Comparison of ENCODE assay signal across 9 cellular contexts in the genomic region with DNA sequence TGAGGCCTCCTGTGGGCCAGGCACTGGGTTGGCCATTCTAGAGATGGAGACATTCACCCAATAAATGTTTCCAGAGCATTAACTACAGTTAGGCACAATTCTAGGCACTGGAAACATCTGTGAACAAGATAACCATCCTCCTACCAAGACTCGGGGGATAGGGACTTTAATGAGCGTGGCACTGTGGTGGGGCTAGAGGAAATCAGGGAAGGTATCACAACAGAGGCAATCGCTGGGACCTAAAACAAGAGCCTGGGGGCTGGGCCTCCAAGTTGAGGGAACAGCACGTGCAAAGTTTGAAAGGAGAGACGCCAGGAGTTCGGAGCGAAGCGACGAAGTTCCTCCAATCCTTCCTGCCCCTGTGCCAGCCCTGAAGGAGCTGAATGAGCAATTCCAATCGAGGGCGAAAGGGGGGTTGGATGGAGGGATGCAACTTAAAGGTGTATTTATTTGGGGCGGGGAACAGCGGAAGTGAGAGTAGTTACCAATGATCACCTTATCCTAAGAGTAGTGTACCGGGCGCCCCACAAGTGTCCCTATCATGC. TPM values are rescaled to one million over a fixed set of nuclear protein-coding genes. Genes with fewer than 3 reads are reported as not detected.
DNase-seq lines count a peak whose midpoint lies in the region; ATAC-seq and TF ChIP-seq lines count a peak whose summit lies in the region.
"Had no signal": no experiment of that assay in that cellular context is flagged by ENCODE, and none has a peak within 500 bp of the region (broad histone marks: within the 10 kb centered on the region; RNA-seq: fewer than 3 reads in every experiment).

No MANE protein-coding gene starts in this region.

- H3K27me3 ChIP-seq in right lobe of liver = no peaks in the 10 kb centered on the region

- DNase-seq in AG04449 (ENCODE audit: low read depth, low spot score) = no peak
- peak; percentile 8 for DNase-seq in HCEC 1CT
- DNase-seq in right lobe of liver = no peak
- DNase-seq in pons (ENCODE audit: low spot score) = no peak
- no peak for DNase-seq in NCI-H748 (lab: John Stamatoyannopoulos, UW; ENCODE audit: unreplicated experiment)

- POLR2A ChIA-PET in AG04449 (lab: Yijun Ruan, JAX) = interaction anchor here (1.2 to 1.4 kb wide), 2 partner anchors 26 to 317 kb away, joined by 3 to 4 read pairs; no protein-coding TSS in a partner anchor

- no peak for TF ChIP-seq POLR2A in right lobe of liver (IDR thresholded peaks at IDR 0.05)
- no peak for TF ChIP-seq POLR2A in GM18505 (IDR thresholded peaks at IDR 0.05; ENCODE audit: borderline replicate concordance, extremely low read depth, insufficient read depth, insufficient read length)

- H3K4me3 ChIP-seq in AG04449 (ENCODE audit: low read depth, low read length) (peak overlapping the region; percentile 77), right lobe of liver (peak overlapping the region; percentile 47 to 69 (median 56)), urinary bladder (ENCODE audit: low read depth, low read length) (peak overlapping the region; percentile 68)

- CTCF ChIA-PET in AG04449 (lab: Yijun Ruan, JAX) = interaction anchor here (0.6 to 1.3 kb wide), 4 partner anchors 15 to 78 kb away, joined by 3 to 5 read pairs (median 4); no protein-coding TSS in a partner anchor

- H3K9me3 ChIP-seq in right lobe of liver = no peaks in the 10 kb centered on the region

- H3K27ac ChIP-seq in angular gyrus (ENCODE audit: low read depth, low read length) = peak overlapping the region; percentile 84
- peak overlapping the region in 2 of 3 donors; percentile 60 to 70 for H3K27ac ChIP-seq in right lobe of liver
- peak overlapping the region; percentile 73 for H3K27ac ChIP-seq in urinary bladder (ENCODE audit: low read depth)

- peaks cover 0 to 35% (median 10%) of the 10 kb centered on the region in 4 donors for H3K36me3 ChIP-seq in right lobe of liver
- peaks cover 6% of the 10 kb centered on the region for H3K36me3 ChIP-seq in urinary bladder (ENCODE audit: insufficient read depth)

- ATAC-seq in right lobe of liver (no peak), GM18505 (IDR thresholded peaks at IDR 0.05; ENCODE audit: unreplicated experiment) (no peak)

- WGBS in right lobe of liver (ENCODE audit: insufficient coverage, low coverage, low lambda C conversion rate, missing lambda C conversion rate) = 46% methylated on average over 15 of the region's 15 CpGs
- 25% methylated on average over 15 of the region's 15 CpGs for WGBS in urinary bladder

- no peak for TF ChIP-seq CTCF in AG04449 (IDR thresholded peaks at IDR 0.05; ENCODE audit: insufficient read depth, low read length, missing control alignments)
- TF ChIP-seq CTCF in right lobe of liver (IDR thresholded peaks at IDR 0.05) = no peak

- intact Hi-C loops in right lobe of liver (cut with DNase I) = no loop called here

- H3K4me1 ChIP-seq in right lobe of liver = peaks cover 0 to 8% (median 0%) of the 10 kb centered on the region in 4 donors
- no peaks in the 10 kb centered on the region for H3K4me1 ChIP-seq in urinary bladder (ENCODE audit: insufficient read depth)

RNA-seq across cellular contexts. Expression of a gene that starts 0.8 kb away (rescaled TPM):
- 10 to 100 TPM in 2 of 6 experiments, 1 to 10 TPM in 4; 6.2 to 13.1 (median 9.2) TPM for total RNA-seq in right lobe of liver
- total RNA-seq in urinary bladder = 13.0 TPM
- 18.4 TPM for polyA plus RNA-seq in urinary bladder

RNA-seq across cellular contexts. Expression of a gene that starts 7.1 kb away (rescaled TPM):
- total RNA-seq in right lobe of liver (10 to 100 TPM; 23.6 to 57.9 (median 33.8) TPM), urinary bladder (33.4 TPM)
- 136 TPM for polyA plus RNA-seq in urinary bladder

RNA-seq across cellular contexts. Expression of a gene that starts 17.9 kb away (rescaled TPM):
- total RNA-seq in right lobe of liver (1 to 10 TPM in 3 of 6 experiments, under 1 TPM in 3; 0.19 to 2.2 (median 1.0) TPM), urinary bladder (0.58 TPM)
- polyA plus RNA-seq in urinary bladder = 0.77 TPM

RNA-seq across cellular contexts. Expression of a gene that starts 35.4 kb away (rescaled TPM):
- total RNA-seq in right lobe of liver = under 1 TPM in 1 of 6 experiments, not detected in 5; 0.51 TPM
- 1.2 TPM for total RNA-seq in urinary bladder
- polyA plus RNA-seq in urinary bladder = 0.20 TPM
- total RNA-seq: glomerular endothelial cell had no signal

RNA-seq across cellular contexts. Expression of a gene that starts 49.3 kb away (rescaled TPM):
- total RNA-seq in right lobe of liver (under 1 TPM in 3 of 6 experiments, not detected in 3; 0.12 to 0.56 (median 0.30) TPM), urinary bladder (0.69 TPM)
- polyA plus RNA-seq in urinary bladder = 0.14 TPM
- total RNA-seq: glomerular endothelial cell had no signal
